In the genomic region with DNA sequence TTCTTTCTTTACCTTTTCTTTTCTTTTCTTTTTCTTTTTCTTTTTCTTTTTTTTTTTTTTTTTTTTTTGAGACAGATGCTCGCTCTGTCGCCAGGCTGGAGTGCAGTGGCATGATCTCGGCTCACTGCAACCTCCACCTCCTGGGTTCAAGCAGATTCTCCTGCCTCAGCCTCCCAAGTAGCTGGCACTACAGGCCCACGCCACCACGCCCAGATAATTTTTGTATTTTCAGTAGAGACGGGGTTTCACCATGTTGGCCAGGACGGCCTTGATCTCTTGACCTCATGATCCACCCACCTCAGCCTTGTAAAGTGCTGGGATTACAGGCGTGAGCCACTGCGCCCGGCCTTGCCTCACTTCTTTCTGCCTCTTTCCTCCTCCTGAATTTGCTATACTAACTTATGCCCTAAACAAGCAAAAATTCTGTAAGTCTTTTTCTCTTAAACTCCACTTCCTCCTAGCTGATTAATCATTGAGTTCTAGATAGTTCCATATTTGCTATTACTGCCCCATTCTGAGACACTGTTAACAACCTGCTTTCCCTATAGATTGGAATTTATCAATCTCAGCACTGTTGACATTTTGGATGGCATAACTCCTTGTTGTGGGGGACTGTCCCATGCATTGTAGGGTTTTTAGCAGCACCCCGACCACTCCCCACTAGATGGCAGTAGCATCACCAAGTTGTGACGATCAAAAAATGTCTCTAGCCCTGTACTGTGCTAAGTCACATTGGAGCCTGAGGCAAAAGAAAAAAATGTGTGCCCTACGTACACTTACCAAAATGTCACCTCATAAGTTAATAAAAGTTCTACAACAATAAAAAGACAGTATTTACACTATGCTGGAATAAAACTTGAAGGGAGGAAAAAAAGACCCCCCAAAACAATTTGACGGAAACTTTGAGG, we compare ENCODE assay signal across 9 cellular contexts. TPM values are rescaled to one million over a fixed set of nuclear protein-coding genes. Genes with fewer than 3 reads are reported as not detected.
DNase-seq lines count a peak whose midpoint lies in the region; ATAC-seq and TF ChIP-seq lines count a peak whose summit lies in the region.
"Had no signal": no experiment of that assay in that cellular context is flagged by ENCODE, and none has a peak within 500 bp of the region (broad histone marks: within the 10 kb centered on the region; RNA-seq: fewer than 3 reads in every experiment).

No MANE protein-coding gene starts in this region.

- in situ Hi-C loops in GM13976 (cut with MboI; ENCODE audit: low sequenced_read_pairs, unreplicated experiment) = no loop called here

- peaks cover 0 to 2% of the 10 kb centered on the region in 2 donors for H3K4me1 Mint-ChIP-seq in natural killer cell treated with Interleukin-12 subunit alpha and Interleukin-12 subunit beta and Interleukin-15 and Interleukin-18, amount 100 ng/mL, for 72 hours (ENCODE audit: low read depth in 2 of 2)

- TF ChIP-seq CTCF in 22Rv1 (IDR thresholded peaks at IDR 0.05) (peak; percentile 73), GM13976 (IDR thresholded peaks at IDR 0.05; ENCODE audit: borderline replicate concordance, control extremely low read depth, extremely low read depth, insufficient read depth, missing control alignments) (peak; percentile 83), OCI-LY3 (IDR thresholded peaks at IDR 0.05; ENCODE audit: low read depth, low read length) (peak; percentile 86), stomach (IDR thresholded peaks at IDR 0.05) (peak in 5 of 7 experiments; percentile 35 to 82 (median 63))

- H2AFZ ChIP-seq in OCI-LY3 (ENCODE audit: low read depth, low read length) = peak overlapping the region; percentile 49; the same call in 1 of the 2 replicates

- DNase-seq in GM13976 (ENCODE audit: low spot score) (peak; percentile 62), HS-5 (ENCODE audit: low read depth) (peak; percentile 20), erythroblast (lab: John Stamatoyannopoulos, UW) (peak; percentile 64 to 78), stomach (peak; percentile 68)
- peak; percentile 71 for DNase-seq in activated CD8-positive, alpha-beta memory T cell treated with anti-CD3 and anti-CD28 coated beads, Interleukin-2, amount 50 U/mL, for 4 hours
- DNase-seq in natural killer cell treated with Interleukin-12 subunit alpha and Interleukin-12 subunit beta and Interleukin-15 and Interleukin-18, amount 100 ng/mL, for 72 hours (ENCODE audit: low spot score) = peak; percentile 67

- H3K27me3 Mint-ChIP-seq in natural killer cell treated with Interleukin-12 subunit alpha and Interleukin-12 subunit beta and Interleukin-15 and Interleukin-18, amount 100 ng/mL, for 72 hours = peaks cover 3 to 12% of the 10 kb centered on the region in 2 donors

- WGBS in stomach, 5 donors = 57 to 65% (median 60%) methylated on average over 14 of the region's 14 CpGs

- no peaks in the 10 kb centered on the region for H3K27me3 ChIP-seq in OCI-LY3 (ENCODE audit: low read depth, low read length)
- H3K27me3 ChIP-seq in stomach = no peaks in the 10 kb centered on the region

- no peak overlapping the region for H3K4me3 Mint-ChIP-seq in natural killer cell treated with Interleukin-12 subunit alpha and Interleukin-12 subunit beta and Interleukin-15 and Interleukin-18, amount 100 ng/mL, for 72 hours
- H3K4me3 Mint-ChIP-seq: stimulated activated naive CD8-positive, alpha-beta T cell treated with anti-CD3 and anti-CD28 coated beads, Interleukin-15, Interleukin-2, amounts not matched to agents 100 ng/mL and 50 ng/mL, for 24 hours had no signal

- intact Hi-C loops in stomach (cut with DNase I; ENCODE audit: low total_unique reads) = no loop called here

- no peaks in the 10 kb centered on the region for H3K79me2 ChIP-seq in OCI-LY3 (ENCODE audit: low read length)

- ATAC-seq in natural killer cell treated with Interleukin-12 subunit alpha and Interleukin-12 subunit beta and Interleukin-15 and Interleukin-18, amount 100 ng/mL, for 72 hours = peak; percentile 78 to 87

- no peak overlapping the region for H3K27ac Mint-ChIP-seq in natural killer cell treated with Interleukin-12 subunit alpha and Interleukin-12 subunit beta and Interleukin-15 and Interleukin-18, amount 100 ng/mL, for 72 hours
- H3K27ac Mint-ChIP-seq: stimulated activated naive CD8-positive, alpha-beta T cell treated with anti-CD3 and anti-CD28 coated beads, Interleukin-15, Interleukin-2, amounts not matched to agents 100 ng/mL and 50 ng/mL, for 24 hours had no signal

- no peaks in the 10 kb centered on the region for H3K36me3 ChIP-seq in OCI-LY3 (replicated peaks; ENCODE audit: low read depth, low read length)
- no peaks in the 10 kb centered on the region for H3K36me3 ChIP-seq in stomach

- H3K27ac ChIP-seq in 22Rv1 (no peak overlapping the region), OCI-LY3 (ENCODE audit: low read length) (no peak overlapping the region), stomach (peak overlapping the region in 1 of 5 donors; percentile 16)

- H3K4me1 ChIP-seq in OCI-LY3 (ENCODE audit: low read length) (no peaks in the 10 kb centered on the region), stomach (peaks cover 0 to 7% (median 3%) of the 10 kb centered on the region in 4 donors)

- peak overlapping the region; percentile 31 for H3K4me2 ChIP-seq in OCI-LY3 (ENCODE audit: low read length)

- no peaks in the 10 kb centered on the region for H3K9me3 Mint-ChIP-seq in natural killer cell treated with Interleukin-12 subunit alpha and Interleukin-12 subunit beta and Interleukin-15 and Interleukin-18, amount 100 ng/mL, for 72 hours
- H3K9me3 Mint-ChIP-seq: stimulated activated naive CD8-positive, alpha-beta T cell treated with anti-CD3 and anti-CD28 coated beads, Interleukin-15, Interleukin-2, amounts not matched to agents 100 ng/mL and 50 ng/mL, for 24 hours had no signal

- H3K4me3 ChIP-seq in OCI-LY3 (ENCODE audit: low read length) (no peak overlapping the region), stomach (no peak overlapping the region)

- no peaks in the 10 kb centered on the region for H3K36me3 Mint-ChIP-seq in natural killer cell treated with Interleukin-12 subunit alpha and Interleukin-12 subunit beta and Interleukin-15 and Interleukin-18, amount 100 ng/mL, for 72 hours

- TF ChIP-seq EP300 in stomach (IDR thresholded peaks at IDR 0.05) = no peak

- H3K9me3 ChIP-seq in OCI-LY3 (ENCODE audit: insufficient read depth, low read length) = no peaks in the 10 kb centered on the region
- no peaks in the 10 kb centered on the region for H3K9me3 ChIP-seq in stomach

- no peaks in the 10 kb centered on the region for H4K20me1 ChIP-seq in OCI-LY3 (ENCODE audit: insufficient read depth, low read length)

- TF ChIP-seq POLR2A in erythroblast (IDR thresholded peaks at IDR 0.05; ENCODE audit: low read length) = no peak
- TF ChIP-seq POLR2A in stomach (IDR thresholded peaks at IDR 0.05) = no peak

- H3K9ac ChIP-seq in OCI-LY3 (ENCODE audit: low read length) = no peak overlapping the region

RNA-seq across cellular contexts. Expression of a gene that starts 16.4 kb away (rescaled TPM):
- 10 to 100 TPM; 23.7 to 69.5 TPM for total RNA-seq in natural killer cell treated with Interleukin-12 subunit alpha and Interleukin-12 subunit beta and Interleukin-15 and Interleukin-18, amount 100 ng/mL, for 72 hours
- total RNA-seq in stomach = 100 to 1,000 TPM in 1 of 5 donors, 10 to 100 TPM in 4; 30.4 to 109 (median 39.3) TPM
- polyA plus RNA-seq in stomach = 10 to 100 TPM in 1 of 3 donors, 1 to 10 TPM in 2; 8.0 to 12.7 (median 9.0) TPM

RNA-seq across cellular contexts. Expression of a gene that starts 24.8 kb away (rescaled TPM):
- under 1 TPM in 1 of 2 donors, not detected in 1; 0.26 TPM for total RNA-seq in natural killer cell treated with Interleukin-12 subunit alpha and Interleukin-12 subunit beta and Interleukin-15 and Interleukin-18, amount 100 ng/mL, for 72 hours
- 100 to 1,000 TPM in 1 of 5 donors, 10 to 100 TPM in 3, 1 to 10 TPM in 1; 8.5 to 130 (median 55.8) TPM for total RNA-seq in stomach
- 1 to 10 TPM; 1.8 to 5.2 (median 2.6) TPM for polyA plus RNA-seq in stomach

Comparison
In these comparisons a context has a peak if more than half of its experiments do, and no peak if none do; other contexts are left out.
1. DNase-seq: peak in every context shown above with its lines; median percentile 71 in activated CD8-positive, alpha-beta memory T cell treated with anti-CD3 and anti-CD28 coated beads, Interleukin-2, amount 50 U/mL, for 4 hours; 71 in erythroblast; 68 in stomach; 67 in natural killer cell treated with Interleukin-12 subunit alpha and Interleukin-12 subunit beta and Interleukin-15 and Interleukin-18, amount 100 ng/mL, for 72 hours; 62 in GM13976; 20 in HS-5.
2. RNA of a gene that starts 24.8 kb away (total RNA-seq): 8.5 to 130 TPM in stomach; 0.26 TPM in natural killer cell treated with Interleukin-12 subunit alpha and Interleukin-12 subunit beta and Interleukin-15 and Interleukin-18, amount 100 ng/mL, for 72 hours; every median in the first group is over 4 times any median in the second.
3. Peak in every context shown above with its lines, with median percentiles within 50 percentile points of each other: CTCF ChIP-seq.